In the genomic region with DNA sequence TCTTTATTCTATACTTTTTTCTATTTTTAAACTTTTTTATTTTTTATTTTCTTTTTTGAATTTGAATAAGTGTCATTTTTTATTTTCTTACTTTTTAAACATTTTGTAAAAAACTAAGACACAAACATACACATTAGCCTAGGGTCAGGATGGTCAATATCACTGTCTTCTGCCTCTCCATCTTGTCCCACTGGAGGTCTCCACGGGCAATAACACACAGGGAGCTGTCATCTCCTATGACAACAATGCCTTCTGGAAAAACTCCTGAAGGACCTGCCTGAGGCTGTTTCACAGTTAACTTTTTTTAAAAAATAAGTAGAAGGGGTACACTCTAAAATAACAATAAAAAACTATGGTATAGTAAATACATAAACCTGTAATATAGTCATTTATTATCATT, we compare ENCODE assay signal across 23 cellular contexts. TPM values are rescaled to one million over a fixed set of nuclear protein-coding genes. Genes with fewer than 3 reads are reported as not detected.
DNase-seq lines count a peak whose midpoint lies in the region; ATAC-seq, FAIRE-seq and TF ChIP-seq lines count a peak whose summit lies in the region.
"Had no signal": no experiment of that assay in that cellular context is flagged by ENCODE, and none has a peak within 500 bp of the region (broad histone marks: within the 10 kb centered on the region; RNA-seq: fewer than 3 reads in every experiment).

No MANE protein-coding gene starts in this region.

- H3K27ac ChIP-seq in HepG2 (ENCODE audit: extremely low read length, insufficient read depth, low read length): no peak overlapping the region
- H3K27ac ChIP-seq in right lobe of liver: no peak overlapping the region
- no peak overlapping the region for H3K27ac ChIP-seq in kidney (ENCODE audit: low read depth in 2 of 2, low read length in 2 of 2)
- H3K27ac ChIP-seq: A549; BLaER1 treated with 17β-estradiol and CSF1 and Interleukin-3, amounts not matched to agents 10 nM and 100 nM had no signal

- in situ Hi-C loops in HepG2 (cut with HindIII; ENCODE audit: extremely low pct_ligation_motif_present, low pct_unique_long_range_greater_than_20kb): no loop called here
- in situ Hi-C loops in SK-MEL-5 (cut with HindIII; ENCODE audit: low pct_unique_long_range_greater_than_20kb, low sequenced_read_pairs): no loop called here

- no peak overlapping the region for H2AFZ ChIP-seq in HepG2 (ENCODE audit: low read length)
- H2AFZ ChIP-seq: GM23338 had no signal

- TF ChIP-seq CTCF in HepG2 (CRISPR knock-in tag; IDR thresholded peaks at IDR 0.05) (0 out of 2 replicates have a peak, but pooled peaks have one; percentile 9), right lobe of liver (IDR thresholded peaks at IDR 0.05) (no peak), kidney (IDR thresholded peaks at IDR 0.05; ENCODE audit: borderline replicate concordance, extremely low read depth, insufficient read depth) (no peak)

- BruUV-seq in HepG2 (replicated peaks; lab: Mats Ljungman, UMichigan): no TSS peak

- H3K4me3 ChIP-seq in HepG2 (replicated peaks in 1 of 3; ENCODE audit: insufficient read depth in 1 of 3, low read depth in 2 of 3, low read length in 3 of 3) (no peak overlapping the region), right lobe of liver (no peak overlapping the region), kidney (ENCODE audit: low read length in 2 of 2) (no peak overlapping the region)
- H3K4me3 ChIP-seq: A549; BLaER1 treated with 17β-estradiol and CSF1 and Interleukin-3, amounts not matched to agents 10 nM and 100 nM; GM12878; GM23338 had no signal

- H3K4me1 ChIP-seq in HepG2 (ENCODE audit: insufficient read depth, low read length) (peaks cover 7% of the 10 kb centered on the region), right lobe of liver (peaks cover 0 to 4% (median 0%) of the 10 kb centered on the region in 4 donors), kidney (ENCODE audit: control insufficient read depth in 1 of 2, insufficient read depth in 1 of 2, low read depth in 1 of 2, low read length in 2 of 2) (no peaks in the 10 kb centered on the region)
- H3K4me1 ChIP-seq: A549; BE2C; BLaER1 treated with 17β-estradiol and CSF1 and Interleukin-3, amounts not matched to agents 10 nM and 100 nM had no signal

- no peak for FAIRE-seq in HepG2 (lab: Jason Lieb, UNC)
- FAIRE-seq in kidney (lab: Jason Lieb, UNC): peak; percentile 95
- FAIRE-seq: A549, D721Med had no signal

- POLR2A ChIA-PET in HepG2 (lab: Yijun Ruan, JAX): no interaction called here

- no peaks in the 10 kb centered on the region for H3K27me3 ChIP-seq in HepG2 (ENCODE audit: control insufficient read depth in 1 of 2, insufficient read depth in 2 of 2, low read length in 2 of 2)
- H3K27me3 ChIP-seq in right lobe of liver: no peaks in the 10 kb centered on the region
- H3K27me3 ChIP-seq: BE2C; BLaER1 treated with 17β-estradiol and CSF1 and Interleukin-3, amounts not matched to agents 10 nM and 100 nM had no signal

- 9% methylated on average over 1 of the region's 1 CpG for WGBS in HepG2 (ENCODE audit: low lambda C conversion rate)
- WGBS in right lobe of liver (ENCODE audit: insufficient coverage, low coverage, low lambda C conversion rate, missing lambda C conversion rate): 76% methylated on average over 1 of the region's 1 CpG

- intact Hi-C loops in HepG2 (cut with micrococcal nuclease; ENCODE audit: unreplicated experiment) (no loop called here), right lobe of liver (cut with DNase I) (no loop called here), kidney (cut with DNase I) (no loop called here)

- CTCF ChIA-PET in HepG2 (lab: Yijun Ruan, JAX; ENCODE audit: low intra/inter-chr PET ratio, low total read pairs): no interaction called here

- H3K36me3 ChIP-seq in HepG2 (replicated peaks in 1 of 2; ENCODE audit: control insufficient read depth in 1 of 2, insufficient read depth in 2 of 2, low read length in 2 of 2): no peaks in the 10 kb centered on the region
- H3K36me3 ChIP-seq in right lobe of liver: no peaks in the 10 kb centered on the region
- H3K36me3 ChIP-seq in kidney (ENCODE audit: control insufficient read depth in 1 of 2, insufficient read depth in 2 of 2, low read length in 2 of 2): no peaks in the 10 kb centered on the region
- H3K36me3 ChIP-seq: BE2C; BLaER1 treated with 17β-estradiol and CSF1 and Interleukin-3, amounts not matched to agents 10 nM and 100 nM had no signal

- TF ChIP-seq EP300 in HepG2 (IDR thresholded peaks at IDR 0.05; ENCODE audit: low read depth in 2 of 2, low read length in 2 of 2): no peak
- TF ChIP-seq EP300 in HepG2 (CRISPR knock-in tag; IDR thresholded peaks at IDR 0.05; ENCODE audit: borderline replicate concordance): no peak

- no peak for TF ChIP-seq POLR2A in HepG2 (IDR thresholded peaks at IDR 0.05; ENCODE audit: insufficient read depth in 1 of 2, low read depth in 2 of 2, low read length in 2 of 2)
- no peak for TF ChIP-seq POLR2A in right lobe of liver (IDR thresholded peaks at IDR 0.05)

- H3K79me2 ChIP-seq in HepG2 (ENCODE audit: insufficient read depth, low read length): no peaks in the 10 kb centered on the region

- no peak overlapping the region for H3K9ac ChIP-seq in HepG2 (ENCODE audit: insufficient read depth, low read depth, low read length)
- H3K9ac ChIP-seq in kidney (ENCODE audit: low read length in 2 of 2): no peak overlapping the region
- H3K9ac ChIP-seq: BLaER1 treated with 17β-estradiol and CSF1 and Interleukin-3, amounts not matched to agents 10 nM and 100 nM had no signal

- no peak for ATAC-seq in HepG2
- ATAC-seq in right lobe of liver: no peak
- ATAC-seq: A549, GM12878, GM23338, HCT116 had no signal

- H4K20me1 ChIP-seq in HepG2 (ENCODE audit: insufficient read depth, low read length): no peaks in the 10 kb centered on the region
- H4K20me1 ChIP-seq: BLaER1 treated with 17β-estradiol and CSF1 and Interleukin-3, amounts not matched to agents 10 nM and 100 nM had no signal

- no peak overlapping the region for H3K4me2 ChIP-seq in HepG2 (ENCODE audit: low read depth, low read length)
- H3K4me2 ChIP-seq: A549; BLaER1 treated with 17β-estradiol and CSF1 and Interleukin-3, amounts not matched to agents 10 nM and 100 nM; GM23338 had no signal

- TF ChIP-seq RAD21 in HepG2 (CRISPR knock-in tag; IDR thresholded peaks at IDR 0.05): no peak

- DNase-seq in HepG2 (ENCODE audit: low spot score) (no peak), right lobe of liver (no peak), SK-MEL-5 (ENCODE audit: low read depth, low spot score) (peak; percentile 4), kidney (no peak), KG1 (lab: John Stamatoyannopoulos, UW) (no peak)
- DNase-seq in stimulated activated CD4-positive, alpha-beta T cell treated with anti-CD3 and anti-CD28 coated beads, Interleukin-1b, Interleukin-23, amount 100 ng/mL, for 48 hours: no peak
- DNase-seq in stimulated activated CD4-positive, alpha-beta T cell treated with anti-CD3 and anti-CD28 coated beads, Interleukin-2, amount 100 ng/mL, for 48 hours: no peak
- DNase-seq: 8988T; ACHN; AML-193; BE2C; CD4-positive, alpha-beta T cell; CD8-positive, alpha-beta memory T cell; DMS 273 treated with DMSO at 0.1 percent for 48 hours; EL; GDM1; H9 had no signal

- H3K9me3 ChIP-seq in HepG2 (ENCODE audit: low read length) (peaks cover 8% of the 10 kb centered on the region), right lobe of liver (no peaks in the 10 kb centered on the region), kidney (ENCODE audit: control insufficient read depth in 1 of 2, low read length in 2 of 2) (no peaks in the 10 kb centered on the region)
- H3K9me3 ChIP-seq: BE2C had no signal

TF ChIP-seq in HepG2, 621 proteins besides CTCF, POLR2A, EP300 and RAD21 (continues in another document):
- TF ChIP-seq IRF2 (CRISPR knock-in tag; IDR thresholded peaks at IDR 0.05) (no peak), ZNF772 (CRISPR knock-in tag; IDR thresholded peaks at IDR 0.05) (no peak), ZNF577 (CRISPR knock-in tag; IDR thresholded peaks at IDR 0.05; ENCODE audit: borderline replicate concordance, low read depth) (no peak), CENPX (CRISPR knock-in tag; IDR thresholded peaks at IDR 0.05) (no peak), FOXO1 (CRISPR knock-in tag; IDR thresholded peaks at IDR 0.05) (no peak)

RNA-seq across cellular contexts. Expression of a gene that starts 56.8 kb away (rescaled TPM):
- 6.3 and 13.3 TPM in 2 replicates for total RNA-seq in HepG2 (2016; rRNA removed; fragmentation: Illumina TruSeq; extraction: Trizol)
- total RNA-seq in HepG2 (2016; cell fraction: cytosol; rRNA removed; fragmentation: Illumina TruSeq; extraction: Trizol; ENCODE audit: low read depth): 0.81 and 1.1 TPM in 2 replicates
- total RNA-seq in HepG2 (2016; cell fraction: insoluble cytoplasmic fraction; rRNA removed; fragmentation: Illumina TruSeq; extraction: Trizol): 6.2 and 13.4 TPM in 2 replicates
- 3.6 and 3.8 TPM in 2 replicates for total RNA-seq in HepG2 (2016; cell fraction: membrane; rRNA removed; fragmentation: Illumina TruSeq; extraction: Trizol)
- 8.1 and 8.9 TPM in 2 replicates for total RNA-seq in HepG2 (2016; cell fraction: nucleus; rRNA removed; fragmentation: Illumina TruSeq; extraction: Trizol)
- polyA plus RNA-seq in HepG2 (2011; rRNA removed): 10.9 and 15.2 TPM in 2 replicates
- polyA plus RNA-seq in HepG2 (2011; cell fraction: cytosol; rRNA removed): 7.1 and 10.4 TPM in 2 replicates
- 6.2 and 6.7 TPM in 2 replicates for polyA plus RNA-seq in HepG2 (2011; cell fraction: nucleus; rRNA removed)
- polyA plus RNA-seq in HepG2 (2012): 3.1 and 5.6 TPM in 2 replicates
- 0.45 and 0.46 TPM in 2 replicates for polyA plus RNA-seq in HepG2 (2016; cell fraction: cytosol; fragmentation: Illumina TruSeq; extraction: Trizol; ENCODE audit: low read depth)
- 9.5 and 9.6 TPM in 2 replicates for polyA plus RNA-seq in HepG2 (2016; cell fraction: insoluble cytoplasmic fraction; fragmentation: Illumina TruSeq; extraction: Trizol; ENCODE audit: low read depth)
- 1.2 and 1.5 TPM in 2 replicates for polyA plus RNA-seq in HepG2 (2016; cell fraction: membrane; fragmentation: Illumina TruSeq; extraction: Trizol; ENCODE audit: low read depth)
- polyA plus RNA-seq in HepG2 (2016; cell fraction: nucleus; fragmentation: Illumina TruSeq; extraction: Trizol; ENCODE audit: insufficient read depth, low read depth): 9.5 and 10.8 TPM in 2 replicates
- polyA minus RNA-seq in HepG2 (2011; rRNA and poly(A)+ RNA removed; ENCODE audit: low replicate concordance): 15.9 and 26.7 TPM in 2 replicates
- 14.4 and 15.1 TPM in 2 replicates for polyA minus RNA-seq in HepG2 (2011; cell fraction: cytosol; rRNA and poly(A)+ RNA removed)
- 20.2 and 23.6 TPM in 2 replicates for polyA minus RNA-seq in HepG2 (2011; cell fraction: nucleus; rRNA and poly(A)+ RNA removed)
- total RNA-seq in right lobe of liver: 10 to 100 TPM; 12.1 to 20.3 (median 17.6) TPM
- 9.0 and 10.4 TPM in 2 replicates for total RNA-seq in SK-MEL-5 (2014; rRNA removed; shearing (Covaris generic))
- polyA plus RNA-seq in SK-MEL-5 (2015; cell fraction: cytosol; rRNA removed): 8.0 and 10.8 TPM in 2 replicates
- 5.2 and 5.8 TPM in 2 replicates for polyA plus RNA-seq in SK-MEL-5 (2015; cell fraction: nucleus; rRNA removed)
- 21.3 TPM for total RNA-seq in kidney
- 6.5 TPM for polyA plus RNA-seq in kidney (ENCODE audit: insufficient read depth, low read depth, low replicate concordance)
